Comparison of ENCODE assay signal across 21 cellular contexts in genomic region chr1:21677168-21677567, GRCh38.
"Had no signal": no experiment of that assay in that cellular context is flagged by ENCODE, and none has a peak within 500 bp of the region (broad histone marks: within the 10 kb centered on the region; RNA-seq: fewer than 3 reads in every experiment).

No MANE protein-coding gene starts in this region.

- H3K27ac ChIP-seq: ascending aorta had no signal

- H3K4me3 Mint-ChIP-seq: activated CD8-positive, alpha-beta T cell treated with anti-CD3 and anti-CD28 coated beads for 36 hours; activated naive CD4-positive, alpha-beta T cell treated with anti-CD3 and anti-CD28 coated beads, Interleukin-2, amount 50 U/mL, for 24 hours; activated T-helper 1 cell treated with anti-CD3 and anti-CD28 coated beads, Interleukin-12 subunit alpha, Interleukin-12 subunit beta, Interleukin-2, Interleukin-4 antibody, amounts not matched to agents 30 ng/mL and 10 ng/mL and 1 ng/mL, durations not matched to agents 14 hours and 24 hours and 36 hours; brain; central memory CD8-positive, alpha-beta T cell; T-helper 17 cell had no signal

- H3K27ac Mint-ChIP-seq: activated CD8-positive, alpha-beta T cell treated with anti-CD3 and anti-CD28 coated beads for 36 hours; activated T-helper 1 cell treated with anti-CD3 and anti-CD28 coated beads, Interleukin-12 subunit alpha, Interleukin-12 subunit beta, Interleukin-2, Interleukin-4 antibody, amounts not matched to agents 30 ng/mL and 10 ng/mL and 1 ng/mL, durations not matched to agents 14 hours and 24 hours and 36 hours; T-helper 17 cell had no signal

- ATAC-seq: activated CD4-positive, CD25-positive, alpha-beta regulatory T cell treated with anti-CD3 and anti-CD28 coated beads, Interleukin-2, amount 50 U/mL, for 24 hours; activated CD8-positive, alpha-beta T cell treated with anti-CD3 and anti-CD28 coated beads for 36 hours; T-helper 17 cell had no signal

- H3K9me3 Mint-ChIP-seq: activated CD8-positive, alpha-beta T cell treated with anti-CD3 and anti-CD28 coated beads for 36 hours; activated naive CD4-positive, alpha-beta T cell treated with anti-CD3 and anti-CD28 coated beads, Interleukin-2, amount 50 U/mL, for 24 hours; activated T-helper 1 cell treated with anti-CD3 and anti-CD28 coated beads, Interleukin-12 subunit alpha, Interleukin-12 subunit beta, Interleukin-2, Interleukin-4 antibody, amounts not matched to agents 30 ng/mL and 10 ng/mL and 1 ng/mL, durations not matched to agents 14 hours and 24 hours and 36 hours; brain; central memory CD8-positive, alpha-beta T cell had no signal

- H3K9me3 ChIP-seq: ascending aorta had no signal

- H3K27me3 ChIP-seq: ascending aorta had no signal

- H3K27me3 Mint-ChIP-seq: activated CD8-positive, alpha-beta T cell treated with anti-CD3 and anti-CD28 coated beads for 36 hours; activated naive CD4-positive, alpha-beta T cell treated with anti-CD3 and anti-CD28 coated beads, Interleukin-2, amount 50 U/mL, for 24 hours; brain; central memory CD8-positive, alpha-beta T cell; T-helper 17 cell had no signal

- H3K4me1 Mint-ChIP-seq: activated naive CD4-positive, alpha-beta T cell treated with anti-CD3 and anti-CD28 coated beads, Interleukin-2, amount 50 U/mL, for 24 hours; central memory CD8-positive, alpha-beta T cell; T-helper 17 cell had no signal

- H3K4me3 ChIP-seq: ascending aorta had no signal

- DNase-seq: activated CD4-positive, alpha-beta T cell treated with anti-CD3 and anti-CD28 coated beads for 4 hours; activated CD8-positive, alpha-beta memory T cell treated with anti-CD3 and anti-CD28 coated beads, Interleukin-2, amount 50 U/mL, for 4 hours; activated CD8-positive, alpha-beta T cell treated with anti-CD3 and anti-CD28 coated beads for 36 hours; activated effector memory CD4-positive, alpha-beta T cell treated with Interleukin-2 at 50 U/mL for 16 hours; activated naive CD4-positive, alpha-beta T cell; Karpas-422; MM.1S; NCI-H1105; NCI-H1436; NCI-H1694 treated with DMSO at 0.1 percent for 48 hours; NCI-H2029 treated with DMSO at 0.1 percent for 48 hours; NCI-H69; SHP77 treated with DMSO at 0.1 percent for 48 hours; T-helper 17 cell; T1000 had no signal
